In the genomic region with DNA sequence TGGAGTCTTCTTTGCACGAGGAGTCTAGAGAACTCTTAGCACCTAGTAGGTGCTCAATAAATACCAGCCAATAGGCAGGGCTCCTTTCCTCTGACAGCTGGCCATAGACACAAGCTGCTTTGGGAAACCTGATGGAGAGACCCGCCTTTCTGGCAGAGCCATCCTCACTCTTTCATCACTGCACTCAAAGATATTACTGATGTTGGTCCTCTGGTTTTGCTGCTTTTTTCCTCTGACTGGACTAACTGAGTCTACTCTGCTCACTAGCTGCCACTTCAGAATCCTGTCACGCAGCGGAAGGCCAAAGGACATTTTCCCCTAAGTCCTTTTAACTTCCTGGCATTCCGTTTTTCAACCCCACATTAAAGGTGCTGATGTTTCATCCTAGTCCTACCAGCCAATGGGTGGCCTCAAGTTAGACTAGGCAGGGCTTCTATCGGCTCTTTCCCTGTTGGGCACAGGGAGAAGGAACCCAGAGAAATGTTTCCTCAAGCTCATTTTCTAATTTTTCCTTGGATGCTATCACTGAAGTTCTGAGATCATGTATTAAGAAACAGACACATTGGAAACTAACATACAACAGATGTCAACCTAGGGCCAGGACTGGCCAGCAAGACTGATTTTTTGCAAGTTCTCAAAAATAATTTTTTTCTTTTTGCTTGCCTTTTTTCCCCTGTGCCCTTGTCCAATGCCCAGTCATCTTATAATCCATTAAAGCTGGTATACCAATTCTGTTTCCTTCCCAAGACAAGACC, we compare ENCODE assay signal across 18 cellular contexts.
DNase-seq lines count a peak whose midpoint lies in the region; ATAC-seq and TF ChIP-seq lines count a peak whose summit lies in the region.
"Had no signal": no experiment of that assay in that cellular context is flagged by ENCODE, and none has a peak within 500 bp of the region (broad histone marks: within the 10 kb centered on the region; RNA-seq: fewer than 3 reads in every experiment).

No MANE protein-coding gene starts in this region.

- DNase-seq in AG10803 (ENCODE audit: low read depth) (peak; percentile 31), esophagus squamous epithelium (lab: John Stamatoyannopoulos, UW) (no peak), left ventricle myocardium superior (no peak)
- DNase-seq: GF-D8; KBM-7; MV-4-11; NCI-H1417; NCI-H187 treated with DMSO at 0.1 percent for 48 hours; NCI-H446; NCI-H69; NK-92 treated with Interleukin-12 subunit alpha and Interleukin-12 subunit beta, amount 100 ng/mL, for 24 hours; SIG-M5 had no signal

- no peak for TF ChIP-seq POLR2A in esophagus squamous epithelium (IDR thresholded peaks at IDR 0.05)

- 61 to 66% methylated on average over 6 of the region's 6 CpGs for WGBS in esophagus squamous epithelium, 2 donors

- intact Hi-C loops in esophagus squamous epithelium (cut with DNase I): no loop called here
- intact Hi-C loops in left ventricle myocardium superior (cut with micrococcal nuclease): no loop called here

- H3K4me3 ChIP-seq in AG10803 (ENCODE audit: low read length): no peak overlapping the region
- H3K4me3 ChIP-seq in esophagus squamous epithelium: no peak overlapping the region
- no peak overlapping the region for H3K4me3 ChIP-seq in skin epidermis
- H3K4me3 ChIP-seq: A549 had no signal

- no peaks in the 10 kb centered on the region for H3K36me3 ChIP-seq in esophagus squamous epithelium

- H3K27me3 ChIP-seq in esophagus squamous epithelium: no peaks in the 10 kb centered on the region

- no peak for TF ChIP-seq CTCF in AG10803 (conservative IDR thresholded peaks at IDR 0.05; ENCODE audit: low read length)
- TF ChIP-seq CTCF in esophagus squamous epithelium (IDR thresholded peaks at IDR 0.05): no peak

- H3K4me1 ChIP-seq in esophagus squamous epithelium: peaks cover 16 to 61% (median 16%) of the 10 kb centered on the region in 3 donors
- H3K4me1 ChIP-seq: A549 had no signal

- H3K9me3 ChIP-seq in esophagus squamous epithelium: no peaks in the 10 kb centered on the region
- H3K9me3 ChIP-seq: A549 had no signal

- H3K27ac ChIP-seq in esophagus squamous epithelium: peak overlapping the region; percentile 41 to 86 (median 60)
- peak overlapping the region in 16 of 21 experiments; percentile 4 to 63 (median 36) for H3K27ac ChIP-seq in skin epidermis
- H3K27ac ChIP-seq: A549, C4-2B had no signal

- ATAC-seq in left ventricle myocardium superior (peak; percentile 77), HG02588 (IDR thresholded peaks at IDR 0.05; ENCODE audit: unreplicated experiment) (no peak), GM21528 (IDR thresholded peaks at IDR 0.05; ENCODE audit: low FRiP score, unreplicated experiment) (no peak), HG02885 (IDR thresholded peaks at IDR 0.05; ENCODE audit: poor library complexity, unreplicated experiment) (no peak)
- ATAC-seq: A549 had no signal
